In genomic region chr1:194268839-194269238, GRCh38 we compare ENCODE assay signal across 37 cellular contexts.
A peak's percentile ranks its signal among the peaks of the same experiment; 100 is the strongest.
DNase-seq lines count a peak whose midpoint lies in the region; ATAC-seq and TF ChIP-seq lines count a peak whose summit lies in the region.
"Had no signal": no experiment of that assay in that cellular context is flagged by ENCODE, and none has a peak within 500 bp of the region (broad histone marks: within the 10 kb centered on the region; RNA-seq: fewer than 3 reads in every experiment).

No MANE protein-coding gene starts in this region.

- H4K5ac ChIP-seq in IMR-90 (ENCODE audit: low read depth, low read length), result no peak overlapping the region

- no peaks in the 10 kb centered on the region for H3K36me3 ChIP-seq in IMR-90 (ENCODE audit: control insufficient read depth, insufficient read depth, low read length)
- H3K36me3 ChIP-seq: adrenal gland, colonic mucosa, gastroesophageal sphincter, uterus had no signal

- in situ Hi-C loops in IMR-90 (cut with MboI; ENCODE audit: low sequenced_read_pairs), result no loop called here

- H3K9me1 ChIP-seq in IMR-90 (ENCODE audit: insufficient read depth, low read length), result no peaks in the 10 kb centered on the region

- no peak overlapping the region for H3K18ac ChIP-seq in IMR-90 (ENCODE audit: low read depth, low read length)

- peak; percentile 85 for ATAC-seq in IMR-90 (ENCODE audit: low read depth)
- ATAC-seq in GM21825 (IDR thresholded peaks at IDR 0.05; ENCODE audit: unreplicated experiment), result no peak
- no peak for ATAC-seq in HG02970 (IDR thresholded peaks at IDR 0.05; ENCODE audit: low FRiP score, unreplicated experiment)
- ATAC-seq: activated T-cell treated with anti-CD3 and anti-CD28 coated beads, Interleukin-2, amount 50 U/mL, for 4 hours; CD8-positive, alpha-beta T cell; effector memory CD8-positive, alpha-beta T cell; esophagus mucosa; gastroesophageal sphincter; left ventricle myocardium superior; naive thymus-derived CD4-positive, alpha-beta T cell; stimulated activated naive CD8-positive, alpha-beta T cell treated with anti-CD3 and anti-CD28 coated beads, Interleukin-15, Interleukin-2, amounts not matched to agents 100 U/mL and 50 U/mL, for 24 hours; T-helper 17 cell had no signal

- H3K27me3 Mint-ChIP-seq in Calu3 (ENCODE audit: unreplicated experiment), result no peaks in the 10 kb centered on the region
- H3K27me3 Mint-ChIP-seq: effector memory CD8-positive, alpha-beta T cell; naive thymus-derived CD4-positive, alpha-beta T cell; T-helper 17 cell had no signal

- no peak overlapping the region for H2BK5ac ChIP-seq in IMR-90 (ENCODE audit: low read depth, low read length, poor library complexity, severe bottlenecking)

- TF ChIP-seq RAD21 in IMR-90 (IDR thresholded peaks at IDR 0.05; ENCODE audit: low read length), result no peak

- BruUV-seq in IMR-90 (replicated peaks; lab: Mats Ljungman, UMichigan) (no TSS peak), Calu3 (replicated peaks; lab: Mats Ljungman, UMichigan) (no TSS peak)

- H3K9me3 ChIP-seq in IMR-90 (ENCODE audit: control insufficient read depth, insufficient read depth, low read length), result peaks cover 4% of the 10 kb centered on the region; the same call in 1 of the 2 replicates
- H3K9me3 ChIP-seq: adrenal gland, colonic mucosa, gastroesophageal sphincter, testis, uterus had no signal

- no peak overlapping the region for H2BK15ac ChIP-seq in IMR-90 (ENCODE audit: low read depth, low read length)

- no peak overlapping the region for H3K14ac ChIP-seq in IMR-90 (replicated peaks; ENCODE audit: low read depth, low read length)

- H3K23ac ChIP-seq in IMR-90 (ENCODE audit: low read depth, low read length), result no peak overlapping the region

- H4K91ac ChIP-seq in IMR-90 (ENCODE audit: insufficient read depth, low read depth, low read length), result no peak overlapping the region

- H3K27ac Mint-ChIP-seq in Calu3 (ENCODE audit: unreplicated experiment), result no peak overlapping the region
- H3K27ac Mint-ChIP-seq: mesothelial cell of epicardium, T-helper 17 cell had no signal

- H3K4me3 Mint-ChIP-seq in Calu3 (ENCODE audit: low read depth, unreplicated experiment), result no peak overlapping the region
- H3K4me3 Mint-ChIP-seq: activated T-cell treated with anti-CD3 and anti-CD28 coated beads, Interleukin-2, amount 50 U/mL, for 4 hours; CD8-positive, alpha-beta T cell; effector memory CD8-positive, alpha-beta T cell; mesothelial cell of epicardium; naive thymus-derived CD4-positive, alpha-beta T cell; T-helper 17 cell had no signal

- POLR2A ChIA-PET in AG04449 (lab: Yijun Ruan, JAX) (no interaction called here), IMR-90 (lab: Charles Lee; ENCODE audit: unreplicated experiment) (no interaction called here)

- H3K27ac ChIP-seq in IMR-90 (ENCODE audit: insufficient read depth, low read length), result no peak overlapping the region
- H3K27ac ChIP-seq: adrenal gland, colonic mucosa, gastroesophageal sphincter, HL-60, SK-N-MC, testis, uterus had no signal

- no peak overlapping the region for H2BK120ac ChIP-seq in IMR-90 (ENCODE audit: low read depth, low read length)

- H2BK20ac ChIP-seq in IMR-90 (ENCODE audit: low read depth, low read length), result no peak overlapping the region

- intact Hi-C loops in IMR-90 (cut with micrococcal nuclease), result no loop called here
- intact Hi-C loops in Calu3 (cut with micrococcal nuclease; ENCODE audit: unreplicated experiment), result no loop called here

- H4K8ac ChIP-seq in IMR-90 (ENCODE audit: low read depth in 2 of 2, low read length in 2 of 2), result no peak overlapping the region

- no peak overlapping the region for H2AFZ ChIP-seq in IMR-90 (replicated peaks; ENCODE audit: low read length, poor library complexity)

- H3K4me1 Mint-ChIP-seq in Calu3 (ENCODE audit: low read depth, unreplicated experiment), result no peaks in the 10 kb centered on the region
- H3K4me1 Mint-ChIP-seq: T-helper 17 cell had no signal

- H3K4me1 ChIP-seq in IMR-90 (ENCODE audit: control insufficient read depth, insufficient read depth, low read length), result no peaks in the 10 kb centered on the region
- H3K4me1 ChIP-seq: adrenal gland, colonic mucosa, gastroesophageal sphincter, testis, uterus had no signal

- no peak overlapping the region for H3K56ac ChIP-seq in IMR-90 (ENCODE audit: extremely low read depth, insufficient read depth, low read length)

- TF ChIP-seq CTCF in AG04449 (IDR thresholded peaks at IDR 0.05; ENCODE audit: insufficient read depth, low read length, missing control alignments) (no peak), IMR-90 (conservative IDR thresholded peaks at IDR 0.05; ENCODE audit: low read depth, low read length) (no peak), choroid plexus epithelial cell (conservative IDR thresholded peaks at IDR 0.05; ENCODE audit: low read depth, low read length) (no peak), Calu3 (IDR thresholded peaks at IDR 0.05; ENCODE audit: unreplicated experiment) (no peak)

- no peaks in the 10 kb centered on the region for H3K79me1 ChIP-seq in IMR-90 (ENCODE audit: low read depth in 1 of 2, low read length in 2 of 2)

- no peak overlapping the region for H3K4ac ChIP-seq in IMR-90 (ENCODE audit: low read depth, low read length)

- no peak overlapping the region for H2AK9ac ChIP-seq in IMR-90 (replicated peaks; ENCODE audit: low read depth, low read length, poor library complexity)

- no peaks in the 10 kb centered on the region for H3K27me3 ChIP-seq in IMR-90 (ENCODE audit: control insufficient read depth, insufficient read depth, low read length)
- H3K27me3 ChIP-seq: adrenal gland, colonic mucosa, gastroesophageal sphincter, testis, uterus had no signal

- H3K4me2 ChIP-seq in IMR-90 (ENCODE audit: low read depth, low read length), result no peak overlapping the region

- CTCF ChIA-PET in AG04449 (lab: Yijun Ruan, JAX) (no interaction called here), IMR-90 (lab: Yijun Ruan, JAX) (no interaction called here), Calu3 (lab: Charles Lee) (no interaction called here)

- peaks cover 6% of the 10 kb centered on the region for H3K9me3 Mint-ChIP-seq in Calu3 (ENCODE audit: low read depth, unreplicated experiment)
- H3K9me3 Mint-ChIP-seq: activated T-cell treated with anti-CD3 and anti-CD28 coated beads, Interleukin-2, amount 50 U/mL, for 4 hours; CD8-positive, alpha-beta T cell; effector memory CD8-positive, alpha-beta T cell had no signal

- no peak overlapping the region for H3K4me3 ChIP-seq in AG04449 (ENCODE audit: low read depth, low read length)
- no peak overlapping the region for H3K4me3 ChIP-seq in IMR-90 (ENCODE audit: insufficient read depth, low read depth, low read length)
- H3K4me3 ChIP-seq in choroid plexus epithelial cell (ENCODE audit: low read depth, low read length), result no peak overlapping the region
- H3K4me3 ChIP-seq: adrenal gland, colonic mucosa, gastroesophageal sphincter, SK-N-MC, testis, uterus had no signal

- no peaks in the 10 kb centered on the region for H4K20me1 ChIP-seq in IMR-90 (ENCODE audit: insufficient read depth, low read length)

- no peak for TF ChIP-seq POLR2A in IMR-90 (IDR thresholded peaks at IDR 0.05; ENCODE audit: low read depth, low read length)

- dilution Hi-C loops in IMR-90 (cut with HindIII; ENCODE audit: low sequenced_read_pairs, unreplicated experiment), result no loop called here

- no peak overlapping the region for H2AK5ac ChIP-seq in IMR-90 (ENCODE audit: low read depth, low read length)

- no peaks in the 10 kb centered on the region for H3K36me3 Mint-ChIP-seq in Calu3 (ENCODE audit: insufficient read depth, unreplicated experiment)
- H3K36me3 Mint-ChIP-seq: mesothelial cell of epicardium; naive thymus-derived CD4-positive, alpha-beta T cell had no signal

- DNase-seq in AG04449 (ENCODE audit: low read depth, low spot score) (peak; percentile 14), IMR-90 (peak; percentile 54), choroid plexus epithelial cell (ENCODE audit: low read depth) (peak; percentile 61), iPS-NIHi7 (ENCODE audit: extremely low spot score) (peak; percentile 10), Calu3 (no peak)
- DNase-seq in stimulated activated CD4-positive, alpha-beta T cell treated with anti-CD3 and anti-CD28 coated beads, Interleukin-1b, Interleukin-23, amount 100 ng/mL, for 48 hours, result no peak
- DNase-seq: 8988T; activated naive CD4-positive, alpha-beta T cell; activated T-cell treated with anti-CD3 and anti-CD28 coated beads, Interleukin-2, amount 50 U/mL, for 4 hours; adrenal gland; CD8-positive, alpha-beta T cell; colonic mucosa; DMS53; effector memory CD8-positive, alpha-beta T cell; GDM1; hippocampal formation; islet precursor cell; Karpas-422; left ventricle myocardium superior; MV-4-11; naive thymus-derived CD4-positive, alpha-beta T cell; NCI-H1436 treated with DMSO at 0.1 percent for 48 hours; NCI-H446; NCI-H774; occipital lobe; OCI-M1; stimulated activated naive CD8-positive, alpha-beta T cell treated with anti-CD3 and anti-CD28 coated beads, Interleukin-15, Interleukin-2, amounts not matched to agents 100 U/mL and 50 U/mL, for 24 hours; T-helper 17 cell; testis; uterus had no signal

- H3K9ac ChIP-seq in IMR-90 (ENCODE audit: low read depth, low read length), result no peak overlapping the region

TF ChIP-seq in IMR-90, 13 proteins besides CTCF, POLR2A, EP300 and RAD21:
- TF ChIP-seq MAZ (IDR thresholded peaks at IDR 0.05; ENCODE audit: borderline replicate concordance, low read depth, low read length) (no peak), MAFK (IDR thresholded peaks at IDR 0.05; ENCODE audit: low read depth, low read length) (no peak), CHD1 (IDR thresholded peaks at IDR 0.05; ENCODE audit: low read depth, low read length) (no peak), CEBPB (IDR thresholded peaks at IDR 0.05; ENCODE audit: low read depth, low read length) (peak; percentile 77), USF2 (IDR thresholded peaks at IDR 0.05; ENCODE audit: low read depth, low read length) (no peak), SMC3 (IDR thresholded peaks at IDR 0.05; ENCODE audit: low read depth, low read length) (no peak), BHLHE40 (IDR thresholded peaks at IDR 0.05; ENCODE audit: low read depth, low read length) (no peak)
TF ChIP-seq in IMR-90: peak in this region for 1.

Comparison
In these comparisons a context has a peak if more than half of its experiments do, and no peak if none do; other contexts are left out.
1. DNase-seq: peak in AG04449 (single experiment), IMR-90 (single experiment), choroid plexus epithelial cell (single experiment) and iPS-NIHi7 (single experiment); none in Calu3 (single experiment) and stimulated activated CD4-positive, alpha-beta T cell treated with anti-CD3 and anti-CD28 coated beads, Interleukin-1b, Interleukin-23, amount 100 ng/mL, for 48 hours (single experiment).